ENCODE assay signal across 8 cellular contexts in the genomic region with DNA sequence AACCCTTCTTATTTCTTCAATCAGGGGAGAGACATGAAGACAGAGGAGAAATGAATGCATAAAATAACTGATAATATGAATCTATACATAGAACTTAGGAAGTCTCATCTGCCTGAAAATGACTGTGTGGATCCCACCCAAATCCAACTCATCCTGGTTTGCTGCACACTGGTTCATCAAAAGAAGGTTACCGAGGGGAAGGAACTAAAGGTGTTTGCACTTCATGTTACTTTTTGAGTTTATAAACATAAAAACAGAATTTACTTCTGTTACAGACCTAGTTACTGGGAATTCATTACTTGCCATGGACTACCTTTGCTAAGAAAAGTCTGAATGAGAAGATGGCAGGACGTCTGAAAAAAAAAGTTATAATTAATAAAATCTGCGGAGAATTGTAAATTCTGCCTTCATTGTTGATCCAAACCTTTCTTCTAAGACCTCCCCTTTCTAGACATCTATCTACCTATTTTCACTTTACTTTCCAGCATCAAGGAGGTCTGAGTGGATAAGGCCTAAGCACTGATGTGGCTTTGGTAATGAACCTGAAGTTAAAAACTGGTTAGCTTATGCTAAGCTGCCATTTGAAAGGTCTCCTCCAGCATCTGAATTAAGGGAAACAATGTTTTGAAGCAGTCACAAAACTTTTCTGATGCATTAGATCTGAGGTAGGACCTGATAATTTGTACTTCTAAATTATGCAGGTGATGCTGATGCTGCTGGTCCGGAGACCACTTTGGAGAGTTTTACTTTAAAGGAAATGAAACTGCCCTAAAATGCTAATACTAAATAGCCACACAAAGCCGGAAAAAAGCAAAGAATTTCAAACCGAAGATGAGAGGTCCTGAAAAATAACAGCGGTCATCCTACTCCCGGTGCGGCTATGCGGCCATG.
DNase-seq lines count a peak whose midpoint lies in the region; ATAC-seq and TF ChIP-seq lines count a peak whose summit lies in the region.

No MANE protein-coding gene starts in this region.

- peaks cover 0 to 10% (median 3%) of the 10 kb centered on the region in 11 experiments; a peak in 8 of 22 replicates for H3K36me3 ChIP-seq in BLaER1 treated with 17β-estradiol and CSF1 and Interleukin-3, amounts not matched to agents 10 nM and 100 nM
- H3K36me3 ChIP-seq in HAP-1 (replicated peaks) (no peaks in the 10 kb centered on the region), left lung (no peaks in the 10 kb centered on the region), urinary bladder (ENCODE audit: insufficient read depth) (no peaks in the 10 kb centered on the region)

- TF ChIP-seq CTCF in left lung (IDR thresholded peaks at IDR 0.05) = no peak

- H3K4me1 Mint-ChIP-seq in activated naive CD8-positive, alpha-beta T cell treated with anti-CD3 and anti-CD28 coated beads for 36 hours = peaks cover 44% of the 10 kb centered on the region

- no peaks in the 10 kb centered on the region for H3K27me3 ChIP-seq in BLaER1 treated with 17β-estradiol and CSF1 and Interleukin-3, amounts not matched to agents 10 nM and 100 nM
- H3K27me3 ChIP-seq in HAP-1 (ENCODE audit: low read depth) (no peaks in the 10 kb centered on the region), left lung (no peaks in the 10 kb centered on the region)

- H3K36me3 Mint-ChIP-seq in activated naive CD8-positive, alpha-beta T cell treated with anti-CD3 and anti-CD28 coated beads for 36 hours = peaks cover 8% of the 10 kb centered on the region

- H3K4me1 ChIP-seq in BLaER1 treated with 17β-estradiol and CSF1 and Interleukin-3, amounts not matched to agents 10 nM and 100 nM = peaks cover 27 to 49% (median 38%) of the 10 kb centered on the region in 10 experiments
- peaks cover 29% of the 10 kb centered on the region for H3K4me1 ChIP-seq in HAP-1
- peaks cover 3 to 26% of the 10 kb centered on the region in 2 donors for H3K4me1 ChIP-seq in left lung
- H3K4me1 ChIP-seq in urinary bladder (ENCODE audit: insufficient read depth) = no peaks in the 10 kb centered on the region

- H3K27ac ChIP-seq in BLaER1 treated with 17β-estradiol and CSF1 and Interleukin-3, amounts not matched to agents 10 nM and 100 nM = peak overlapping the region; percentile 81 to 98 (median 92); a peak in 21 of 22 replicates
- H3K27ac ChIP-seq in left lung (peak overlapping the region; percentile 97 to 98), urinary bladder (ENCODE audit: low read depth) (peak overlapping the region; percentile 97)

- H3K27ac Mint-ChIP-seq in activated naive CD8-positive, alpha-beta T cell treated with anti-CD3 and anti-CD28 coated beads for 36 hours = peak overlapping the region; percentile 99

- DNase-seq in HAP-1 (ENCODE audit: low spot score in 2 of 2) (no peak), left lung (no peak), amygdala (lab: John Stamatoyannopoulos, UW) (no peak), activated gamma-delta T cell treated with Interleukin-2 at 50 U/mL for 16 hours (no peak), HuH-7.5 (ENCODE audit: low spot score) (no peak)
- no peak for DNase-seq in activated naive CD8-positive, alpha-beta T cell treated with anti-CD3 and anti-CD28 coated beads for 36 hours

- in situ Hi-C loops in HAP-1 (cut with MboI; ENCODE audit: low sequenced_read_pairs) = no loop called here

- peaks cover 0 to 9% (median 0%) of the 10 kb centered on the region in 11 experiments; a peak in 2 of 22 replicates for H4K20me1 ChIP-seq in BLaER1 treated with 17β-estradiol and CSF1 and Interleukin-3, amounts not matched to agents 10 nM and 100 nM

- H3K4me2 ChIP-seq in BLaER1 treated with 17β-estradiol and CSF1 and Interleukin-3, amounts not matched to agents 10 nM and 100 nM = peak overlapping the region; percentile 66 to 97 (median 79)

- no peaks in the 10 kb centered on the region for H3K27me3 Mint-ChIP-seq in activated naive CD8-positive, alpha-beta T cell treated with anti-CD3 and anti-CD28 coated beads for 36 hours

- peak overlapping the region; percentile 57 to 81 (median 71) for H3K4me3 ChIP-seq in BLaER1 treated with 17β-estradiol and CSF1 and Interleukin-3, amounts not matched to agents 10 nM and 100 nM
- H3K4me3 ChIP-seq in HAP-1 (peak overlapping the region; percentile 61), left lung (peak overlapping the region; percentile 54 to 67), urinary bladder (ENCODE audit: low read depth, low read length) (peak overlapping the region; percentile 48)

- H3K9me3 Mint-ChIP-seq in activated naive CD8-positive, alpha-beta T cell treated with anti-CD3 and anti-CD28 coated beads for 36 hours = no peaks in the 10 kb centered on the region

- intact Hi-C loops in left lung (cut with DNase I) = no loop called here

- ATAC-seq in left lung = no peak

- WGBS in urinary bladder = 23% methylated on average over 10 of the region's 10 CpGs

- peak overlapping the region; percentile 92 for H3K4me3 Mint-ChIP-seq in activated naive CD8-positive, alpha-beta T cell treated with anti-CD3 and anti-CD28 coated beads for 36 hours

- no peaks in the 10 kb centered on the region for H3K9me3 ChIP-seq in BLaER1 treated with 17β-estradiol and CSF1 and Interleukin-3, amounts not matched to agents 10 nM and 100 nM (replicated peaks in 1 of 11)
- H3K9me3 ChIP-seq in HAP-1 (no peaks in the 10 kb centered on the region), left lung (no peaks in the 10 kb centered on the region)

- H3K9ac ChIP-seq in BLaER1 treated with 17β-estradiol and CSF1 and Interleukin-3, amounts not matched to agents 10 nM and 100 nM = peak overlapping the region; percentile 83 to 97 (median 92)
